8 cellular contexts compared by ENCODE assay signal in genomic region chr2:197500503-197501179, GRCh38.
DNase-seq lines count a peak whose midpoint lies in the region; ATAC-seq and TF ChIP-seq lines count a peak whose summit lies in the region.

No MANE protein-coding gene starts in this region.

- peak overlapping the region; percentile 98 for H3K4me3 Mint-ChIP-seq in T-helper 2 cell treated with Interferon-gamma antibody and Interleukin-4, amounts not matched to agents 5 μg/mL and 100 μg/mL, for 36 hours
- H3K4me3 Mint-ChIP-seq in nephron, result peak overlapping the region; percentile 90 to 98 (median 92)

- peaks cover 41% of the 10 kb centered on the region for H3K4me1 Mint-ChIP-seq in T-helper 2 cell treated with Interferon-gamma antibody and Interleukin-4, amounts not matched to agents 5 μg/mL and 100 μg/mL, for 36 hours (ENCODE audit: low read depth)
- peaks cover 41% of the 10 kb centered on the region for H3K4me1 Mint-ChIP-seq in nephron

- H3K36me3 Mint-ChIP-seq in T-helper 2 cell treated with Interferon-gamma antibody and Interleukin-4, amounts not matched to agents 5 μg/mL and 100 μg/mL, for 36 hours (ENCODE audit: low read depth), result peaks cover 75% of the 10 kb centered on the region
- H3K36me3 Mint-ChIP-seq in nephron (ENCODE audit: low read depth), result peaks cover 59% of the 10 kb centered on the region

- TF ChIP-seq CTCF in epithelial cell of esophagus (IDR thresholded peaks at IDR 0.05; ENCODE audit: insufficient read depth, low read depth, low read length, missing control alignments) (no peak), nephron (IDR thresholded peaks at IDR 0.05; ENCODE audit: unreplicated experiment in 3 of 3) (no peak)

- DNase-seq in T-helper 2 cell treated with Interferon-gamma antibody and Interleukin-4, amounts not matched to agents 5 μg/mL and 100 μg/mL, for 36 hours (ENCODE audit: low spot score), result no peak
- DNase-seq in T-helper 2 cell (no peak), RKO (ENCODE audit: low spot score) (peak; percentile 42), epithelial cell of esophagus (ENCODE audit: low read depth) (peak; percentile 19), glomerular visceral epithelial cell (ENCODE audit: extremely low spot score) (no peak), NCI-H446 treated with DMSO at 0.1 percent for 48 hours (lab: John Stamatoyannopoulos, UW) (no peak)

- ATAC-seq in HG02759 (IDR thresholded peaks at IDR 0.05; ENCODE audit: unreplicated experiment), result peak; percentile 4

- H3K27me3 Mint-ChIP-seq in T-helper 2 cell treated with Interferon-gamma antibody and Interleukin-4, amounts not matched to agents 5 μg/mL and 100 μg/mL, for 36 hours (ENCODE audit: low read depth), result no peaks in the 10 kb centered on the region
- no peaks in the 10 kb centered on the region for H3K27me3 Mint-ChIP-seq in nephron (ENCODE audit: low read depth)

- peak overlapping the region; percentile 93 for H3K27ac Mint-ChIP-seq in T-helper 2 cell treated with Interferon-gamma antibody and Interleukin-4, amounts not matched to agents 5 μg/mL and 100 μg/mL, for 36 hours
- peak overlapping the region; percentile 84 to 98 (median 95) for H3K27ac Mint-ChIP-seq in nephron

- peak overlapping the region; percentile 85 for H3K4me3 ChIP-seq in epithelial cell of esophagus (ENCODE audit: low read length)

- H3K9me3 Mint-ChIP-seq in T-helper 2 cell treated with Interferon-gamma antibody and Interleukin-4, amounts not matched to agents 5 μg/mL and 100 μg/mL, for 36 hours, result no peaks in the 10 kb centered on the region
- H3K9me3 Mint-ChIP-seq in nephron, result no peaks in the 10 kb centered on the region

Comparison
In these comparisons a context has a peak if more than half of its experiments do, and no peak if none do; other contexts are left out.
1. DNase-seq: peak in RKO (single experiment) and epithelial cell of esophagus (single experiment); none in T-helper 2 cell treated with Interferon-gamma antibody and Interleukin-4, amounts not matched to agents 5 μg/mL and 100 μg/mL, for 36 hours (single experiment), T-helper 2 cell (0 of 5), glomerular visceral epithelial cell (single experiment) and NCI-H446 treated with DMSO at 0.1 percent for 48 hours (single experiment).